Comparison of ENCODE assay signal across 8 cellular contexts in genomic region chr7:5237286-5237685, GRCh38. TPM values are rescaled to one million over a fixed set of nuclear protein-coding genes. Genes with fewer than 3 reads are reported as not detected.
DNase-seq lines count a peak whose midpoint lies in the region; ATAC-seq, FAIRE-seq and TF ChIP-seq lines count a peak whose summit lies in the region.

No MANE protein-coding gene starts in this region.

- peaks cover 23 to 32% of the 10 kb centered on the region in 2 donors for H3K27me3 Mint-ChIP-seq in effector memory CD8-positive, alpha-beta T cell
- peaks cover 28% of the 10 kb centered on the region for H3K27me3 Mint-ChIP-seq in activated T-cell treated with anti-CD3 and anti-CD28 coated beads, Interleukin-2, amount 50 U/mL, for 24 hours

- no peaks in the 10 kb centered on the region for H3K9me3 Mint-ChIP-seq in effector memory CD8-positive, alpha-beta T cell
- H3K9me3 Mint-ChIP-seq in activated T-cell treated with anti-CD3 and anti-CD28 coated beads, Interleukin-2, amount 50 U/mL, for 24 hours = no peaks in the 10 kb centered on the region

- no peak overlapping the region for H3K27ac Mint-ChIP-seq in effector memory CD8-positive, alpha-beta T cell
- no peak overlapping the region for H3K27ac Mint-ChIP-seq in activated T-cell treated with anti-CD3 and anti-CD28 coated beads, Interleukin-2, amount 50 U/mL, for 24 hours

- no peak for ATAC-seq in effector memory CD8-positive, alpha-beta T cell (replicated peaks)

- H3K4me1 Mint-ChIP-seq in effector memory CD8-positive, alpha-beta T cell (ENCODE audit: low read depth in 2 of 2) = peaks cover 14 to 16% of the 10 kb centered on the region in 2 donors
- H3K4me1 Mint-ChIP-seq in activated T-cell treated with anti-CD3 and anti-CD28 coated beads, Interleukin-2, amount 50 U/mL, for 24 hours (ENCODE audit: low read depth) = peaks cover 36% of the 10 kb centered on the region

- 27 to 53% methylated on average over 21 of the region's 21 CpGs for WGBS in lower leg skin, 2 donors
- 24 to 45% methylated on average over 21 of the region's 21 CpGs for WGBS in testis, 2 donors

- H3K4me3 ChIP-seq in lower leg skin (ENCODE audit: low read depth, poor library complexity, severe bottlenecking) (no peak overlapping the region), testis (no peak overlapping the region)

- TF ChIP-seq POLR2A in lower leg skin (IDR thresholded peaks at IDR 0.05) (no peak), testis (IDR thresholded peaks at IDR 0.05) (no peak)

- H3K9me3 ChIP-seq in testis = no peaks in the 10 kb centered on the region

- H3K4me1 ChIP-seq in testis = peaks cover 27% of the 10 kb centered on the region

- H3K36me3 ChIP-seq in testis (ENCODE audit: low read depth, missing control alignments) = no peaks in the 10 kb centered on the region

- DNase-seq in HTR-8/SVneo (ENCODE audit: insufficient read length, low spot score) = no peak
- DNase-seq in cerebellum (ENCODE audit: low spot score) = peak; percentile 84
- DNase-seq in lower leg skin (ENCODE audit: low spot score in 2 of 2) = peak; percentile 59 to 89
- DNase-seq in testis = peak; percentile 79
- no peak for DNase-seq in effector memory CD8-positive, alpha-beta T cell
- no peak for DNase-seq in H4 (ENCODE audit: low spot score)
- no peak for DNase-seq in OCI-M1 (lab: John Stamatoyannopoulos, UW)
- no peak for DNase-seq in activated T-cell treated with anti-CD3 and anti-CD28 coated beads, Interleukin-2, amount 50 U/mL, for 24 hours

- no peak overlapping the region for H3K4me3 Mint-ChIP-seq in effector memory CD8-positive, alpha-beta T cell
- no peak overlapping the region for H3K4me3 Mint-ChIP-seq in activated T-cell treated with anti-CD3 and anti-CD28 coated beads, Interleukin-2, amount 50 U/mL, for 24 hours

- peaks cover 7% of the 10 kb centered on the region for H3K36me3 Mint-ChIP-seq in effector memory CD8-positive, alpha-beta T cell (ENCODE audit: insufficient read depth)
- peaks cover 12% of the 10 kb centered on the region for H3K36me3 Mint-ChIP-seq in activated T-cell treated with anti-CD3 and anti-CD28 coated beads, Interleukin-2, amount 50 U/mL, for 24 hours (ENCODE audit: low read depth)

- intact Hi-C loops in lower leg skin (cut with DNase I; ENCODE audit: low total_unique reads) = no loop called here
- intact Hi-C loops in testis (cut with DNase I; ENCODE audit: low total_unique reads) = no loop called here

- FAIRE-seq in HTR-8/SVneo (lab: Jason Lieb, UNC) = peak; percentile 73

- TF ChIP-seq CTCF in lower leg skin (IDR thresholded peaks at IDR 0.05) (no peak), testis (IDR thresholded peaks at IDR 0.05) (no peak)

- no peaks in the 10 kb centered on the region for H3K27me3 ChIP-seq in testis

- peak overlapping the region; percentile 12 to 64 for H3K27ac ChIP-seq in testis

RNA-seq across cellular contexts. Expression of gene SLC29A4, which starts 45.5 kb away (rescaled TPM):
- total RNA-seq in cerebellum (22.6 TPM), lower leg skin (1 to 10 TPM; 1.5 to 8.9 (median 3.6) TPM), testis (10 to 100 TPM in 1 of 2 donors, 1 to 10 TPM in 1; 7.6 to 15.2 TPM)
- polyA plus RNA-seq in testis (ENCODE audit: insufficient read depth, low read depth, low replicate concordance) = 4.3 TPM
- 27.4 and 44.7 TPM in 2 replicates for total RNA-seq in H4 (2014; rRNA removed; shearing (Covaris generic))

RNA-seq across cellular contexts. Expression of gene WIPI2, which starts 47.3 kb away (rescaled TPM):
- total RNA-seq in cerebellum (33.0 TPM), lower leg skin (100 to 1,000 TPM in 3 of 4 donors, 10 to 100 TPM in 1; 94.1 to 120 (median 108) TPM), testis (100 to 1,000 TPM; 117 to 128 TPM)
- polyA plus RNA-seq in testis (ENCODE audit: insufficient read depth, low read depth, low replicate concordance) = 205 TPM
- 72.6 and 73.3 TPM in 2 replicates for total RNA-seq in H4 (2014; rRNA removed; shearing (Covaris generic))

Comparison
In these comparisons a context has a peak if more than half of its experiments do, and no peak if none do; other contexts are left out.
1. DNase-seq: peak in cerebellum (single experiment), lower leg skin (2 of 2) and testis (single experiment); none in HTR-8/SVneo (single experiment), effector memory CD8-positive, alpha-beta T cell (0 of 3), H4 (single experiment), OCI-M1 (single experiment) and activated T-cell treated with anti-CD3 and anti-CD28 coated beads, Interleukin-2, amount 50 U/mL, for 24 hours (single experiment).